ENCODE assay signal across 13 cellular contexts in the genomic region with DNA sequence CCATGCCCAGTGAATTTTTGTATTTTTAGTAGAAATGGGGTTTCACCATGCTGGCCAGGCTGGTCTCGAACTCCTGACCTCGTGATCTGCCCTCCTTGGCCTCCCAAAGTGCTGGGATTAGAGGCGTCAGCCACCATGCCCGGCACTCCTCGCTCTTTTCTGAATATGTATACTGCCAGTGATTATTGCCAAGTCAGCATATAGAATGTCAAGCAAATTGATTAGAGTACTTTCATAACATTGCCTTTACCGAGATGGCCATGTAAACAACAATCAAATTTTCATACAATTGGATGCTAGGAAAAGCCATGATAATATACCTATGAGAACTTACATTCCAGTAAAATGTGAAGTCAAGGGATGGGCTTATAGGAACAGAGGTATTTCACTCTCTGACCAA. TPM values are rescaled to one million over a fixed set of nuclear protein-coding genes. Genes with fewer than 3 reads are reported as not detected.
"Had no signal": no experiment of that assay in that cellular context is flagged by ENCODE, and none has a peak within 500 bp of the region (broad histone marks: within the 10 kb centered on the region; RNA-seq: fewer than 3 reads in every experiment).

No MANE protein-coding gene starts in this region.

RNA-seq across cellular contexts. Expression of a gene that starts 8.2 kb away (rescaled TPM):
- total RNA-seq: neural crest cell, omental fat pad, osteocyte, posterior vena cava, pulmonary artery endothelial cell, right atrium auricular region, smooth muscle cell, subcutaneous adipose tissue, temporal lobe, thoracic aorta, thyroid gland, ureter, vagina had no signal
- polyA plus RNA-seq: smooth muscle cell had no signal
